Comparison of ENCODE assay signal across 17 cellular contexts in the genomic region with DNA sequence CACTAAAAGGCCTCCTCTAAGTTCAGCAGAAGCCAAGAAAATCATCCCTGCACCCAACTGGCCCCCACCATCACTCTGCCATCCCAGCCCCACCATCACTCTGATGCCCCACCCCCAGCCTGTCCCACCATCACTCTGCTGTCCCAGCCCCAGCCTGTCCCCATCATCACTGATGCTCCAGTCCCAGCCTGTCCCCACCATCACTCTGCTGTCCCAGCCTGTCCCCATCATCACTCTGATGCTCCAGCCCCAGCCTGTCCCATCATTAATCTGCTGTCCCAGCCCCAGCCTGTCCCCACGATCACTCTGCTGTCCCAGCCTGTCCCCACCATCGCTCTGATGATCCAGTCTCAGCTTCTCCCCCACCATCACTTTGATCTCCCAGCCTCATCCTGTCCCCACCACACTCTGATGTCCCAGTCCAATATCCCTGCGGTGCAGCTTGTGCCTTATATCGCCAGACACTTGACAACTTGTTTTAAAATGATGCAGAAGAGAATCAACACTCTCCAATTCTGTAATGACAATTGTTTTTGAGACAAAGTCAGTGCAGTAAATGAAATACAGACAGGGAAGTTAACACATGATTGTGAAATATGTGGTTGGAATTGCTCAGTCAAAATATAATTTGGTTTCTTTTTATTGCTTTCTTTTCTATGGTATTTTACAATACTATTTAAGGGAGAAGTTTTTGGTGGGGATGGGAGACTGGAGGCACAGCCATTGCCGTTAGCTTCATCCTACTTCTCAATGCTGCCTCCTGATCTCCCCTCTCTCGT.
A peak's percentile ranks its signal among the peaks of the same experiment; 100 is the strongest.
DNase-seq lines count a peak whose midpoint lies in the region; ATAC-seq and TF ChIP-seq lines count a peak whose summit lies in the region.
"Had no signal": no experiment of that assay in that cellular context is flagged by ENCODE, and none has a peak within 500 bp of the region (broad histone marks: within the 10 kb centered on the region; RNA-seq: fewer than 3 reads in every experiment).

No MANE protein-coding gene starts in this region.

- H3K4me3 Mint-ChIP-seq in activated naive CD4-positive, alpha-beta T cell treated with anti-CD3 and anti-CD28 coated beads for 36 hours: no peak overlapping the region

- ATAC-seq in omental fat pad (ENCODE audit: low FRiP score): no peak

- no peak for TF ChIP-seq CTCF in omental fat pad (IDR thresholded peaks at IDR 0.05)

- H3K9me3 Mint-ChIP-seq in activated naive CD4-positive, alpha-beta T cell treated with anti-CD3 and anti-CD28 coated beads for 36 hours: no peaks in the 10 kb centered on the region

- H3K27ac Mint-ChIP-seq in activated naive CD4-positive, alpha-beta T cell treated with anti-CD3 and anti-CD28 coated beads for 36 hours: peak overlapping the region; percentile 85

- no peak overlapping the region for H3K4me3 ChIP-seq in SK-N-MC
- H3K4me3 ChIP-seq: MG63, sigmoid colon had no signal

- H3K27me3 Mint-ChIP-seq in activated naive CD4-positive, alpha-beta T cell treated with anti-CD3 and anti-CD28 coated beads for 36 hours (ENCODE audit: low read depth): no peaks in the 10 kb centered on the region

- no peaks in the 10 kb centered on the region for H3K9me3 ChIP-seq in SK-N-MC (ENCODE audit: low read depth, low read length)
- H3K9me3 ChIP-seq: MG63, sigmoid colon, SK-N-SH had no signal

- intact Hi-C loops in activated naive CD4-positive, alpha-beta T cell treated with anti-CD3 and anti-CD28 coated beads for 36 hours (cut with micrococcal nuclease): loop anchor here (1.0 kb wide), 2 partner anchors 9 to 19 kb away; no protein-coding TSS in a partner anchor

- peaks cover 52% of the 10 kb centered on the region for H3K4me1 Mint-ChIP-seq in activated naive CD4-positive, alpha-beta T cell treated with anti-CD3 and anti-CD28 coated beads for 36 hours (ENCODE audit: low read depth)

- H3K27ac ChIP-seq in SK-N-MC: no peak overlapping the region
- H3K27ac ChIP-seq: sigmoid colon had no signal

- DNase-seq in activated naive CD4-positive, alpha-beta T cell treated with anti-CD3 and anti-CD28 coated beads for 36 hours: peak; percentile 18
- no peak for DNase-seq in activated naive CD4-positive, alpha-beta T cell treated with Interleukin-2 at 50 U/mL for 16 hours
- DNase-seq in SK-N-MC (ENCODE audit: low read depth, low spot score) (peak; percentile 35), fibroblast of peridontal ligament (ENCODE audit: extremely low read depth) (peak; percentile 84), stromal cell of bone marrow (ENCODE audit: low read depth) (peak; percentile 44), NCI-H345 treated with DMSO at 0.1 percent for 48 hours (lab: John Stamatoyannopoulos, UW; ENCODE audit: unreplicated experiment) (no peak), NCI-H2171 treated with DMSO at 0.1 percent for 48 hours (lab: John Stamatoyannopoulos, UW) (no peak), omental fat pad (ENCODE audit: low spot score) (no peak)
- DNase-seq: ACHN; activated CD8-positive, alpha-beta memory T cell treated with anti-CD3 and anti-CD28 coated beads for 24 hours; cerebellar nuclear complex; GDM1; glutamatergic neuron; MG63; NCI-H510A treated with DMSO at 0.1 percent for 48 hours; sigmoid colon; SK-N-SH had no signal

- H3K9ac ChIP-seq in SK-N-MC (ENCODE audit: insufficient read length): no peak overlapping the region
- H3K9ac ChIP-seq: SK-N-SH had no signal

- no peaks in the 10 kb centered on the region for H3K36me3 ChIP-seq in SK-N-MC (ENCODE audit: insufficient read depth, low read length)
- H3K36me3 ChIP-seq: MG63, sigmoid colon had no signal

- H3K36me3 Mint-ChIP-seq in activated naive CD4-positive, alpha-beta T cell treated with anti-CD3 and anti-CD28 coated beads for 36 hours (ENCODE audit: low read depth): no peaks in the 10 kb centered on the region

- CTCF ChIA-PET in activated naive CD4-positive, alpha-beta T cell treated with anti-CD3 and anti-CD28 coated beads for 36 hours (lab: Charles Lee): interaction anchor here (0.6 to 3.0 kb wide), 9 partner anchors 10 to 263 kb away, joined by 3 to 12 read pairs (median 4); no protein-coding TSS in a partner anchor

Comparison
In these comparisons a context has a peak if more than half of its experiments do, and no peak if none do; other contexts are left out.
1. DNase-seq: peak in activated naive CD4-positive, alpha-beta T cell treated with anti-CD3 and anti-CD28 coated beads for 36 hours (single experiment), SK-N-MC (single experiment), fibroblast of peridontal ligament (single experiment) and stromal cell of bone marrow (single experiment); none in activated naive CD4-positive, alpha-beta T cell treated with Interleukin-2 at 50 U/mL for 16 hours (single experiment), NCI-H345 treated with DMSO at 0.1 percent for 48 hours (single experiment), NCI-H2171 treated with DMSO at 0.1 percent for 48 hours (single experiment) and omental fat pad (single experiment).